ENCODE assay signal across 18 cellular contexts in genomic region chr2:140990416-140990815, GRCh38.
DNase-seq lines count a peak whose midpoint lies in the region; ATAC-seq and TF ChIP-seq lines count a peak whose summit lies in the region.
"Had no signal": no experiment of that assay in that cellular context is flagged by ENCODE, and none has a peak within 500 bp of the region (broad histone marks: within the 10 kb centered on the region; RNA-seq: fewer than 3 reads in every experiment).

No MANE protein-coding gene starts in this region.

- H3K9me3 ChIP-seq in SJSA1 (replicated peaks): no peaks in the 10 kb centered on the region
- no peaks in the 10 kb centered on the region for H3K9me3 ChIP-seq in skeletal muscle satellite cell (replicated peaks; ENCODE audit: low read length)
- H3K9me3 ChIP-seq in trophoblast cell (ENCODE audit: insufficient read depth, low read depth, low read length): no peaks in the 10 kb centered on the region
- H3K9me3 ChIP-seq: ascending aorta, upper lobe of right lung had no signal

- H4K12ac ChIP-seq in trophoblast cell (ENCODE audit: low read depth, low read length): no peak overlapping the region

- no peak for TF ChIP-seq CTCF in fibroblast of mammary gland (conservative IDR thresholded peaks at IDR 0.05; ENCODE audit: control insufficient read depth, insufficient read depth, low read depth, low read length)

- CTCF ChIA-PET in activated CD8-positive, alpha-beta memory T cell treated with anti-CD3 and anti-CD28 coated beads, Interleukin-2, amount 10 ng/mL, durations not matched to agents 7 days and 5 days (lab: Charles Lee): no interaction called here

- peak; percentile 93 for DNase-seq in ELR (ENCODE audit: low read depth)
- DNase-seq in SJSA1 (ENCODE audit: low read depth in 1 of 2, low spot score in 2 of 2): peak; percentile 46 to 78
- peak; percentile 92 for DNase-seq in fibroblast of mammary gland (ENCODE audit: low read depth)
- DNase-seq in trophoblast cell: no peak
- DNase-seq in 8988T: no peak
- DNase-seq in activated CD8-positive, alpha-beta memory T cell treated with anti-CD3 and anti-CD28 coated beads, Interleukin-2, amount 10 ng/mL, durations not matched to agents 7 days and 5 days: no peak
- DNase-seq: activated CD4-positive, alpha-beta T cell treated with anti-CD3 and anti-CD28 coated beads for 48 hours; CD8-positive, alpha-beta memory T cell; effector memory CD8-positive, alpha-beta T cell; GDM1; NCI-H1417 treated with DMSO at 0.1 percent for 48 hours; NCI-H446 treated with DMSO at 0.1 percent for 48 hours; retina; stimulated activated CD4-positive, alpha-beta T cell treated with anti-CD3 and anti-CD28 coated beads, Interleukin-4, amount 100 ng/mL, for 24 hours; upper lobe of right lung had no signal

- H3K14ac ChIP-seq in trophoblast cell (ENCODE audit: low read length): no peak overlapping the region

- no peaks in the 10 kb centered on the region for H3K79me1 ChIP-seq in trophoblast cell (ENCODE audit: low read length)

- H2BK5ac ChIP-seq in trophoblast cell (ENCODE audit: low read depth, low read length, poor library complexity): no peak overlapping the region

- no peaks in the 10 kb centered on the region for H3K36me3 Mint-ChIP-seq in activated CD8-positive, alpha-beta memory T cell treated with anti-CD3 and anti-CD28 coated beads, Interleukin-2, amount 10 ng/mL, durations not matched to agents 7 days and 5 days
- H3K36me3 Mint-ChIP-seq: CD8-positive, alpha-beta memory T cell had no signal

- no peaks in the 10 kb centered on the region for H3K4me1 Mint-ChIP-seq in activated CD8-positive, alpha-beta memory T cell treated with anti-CD3 and anti-CD28 coated beads, Interleukin-2, amount 10 ng/mL, durations not matched to agents 7 days and 5 days
- H3K4me1 Mint-ChIP-seq: CD8-positive, alpha-beta memory T cell had no signal

- ATAC-seq in HG03196 (IDR thresholded peaks at IDR 0.05; ENCODE audit: unreplicated experiment): no peak
- no peak for ATAC-seq in activated CD8-positive, alpha-beta memory T cell treated with anti-CD3 and anti-CD28 coated beads, Interleukin-2, amount 10 ng/mL, durations not matched to agents 7 days and 5 days
- ATAC-seq: effector memory CD8-positive, alpha-beta T cell; upper lobe of right lung had no signal

- H3K27ac Mint-ChIP-seq in activated CD8-positive, alpha-beta memory T cell treated with anti-CD3 and anti-CD28 coated beads, Interleukin-2, amount 10 ng/mL, durations not matched to agents 7 days and 5 days: no peak overlapping the region
- H3K27ac Mint-ChIP-seq: CD8-positive, alpha-beta memory T cell; effector memory CD8-positive, alpha-beta T cell had no signal

- no peak overlapping the region for H2AK5ac ChIP-seq in trophoblast cell (ENCODE audit: low read length)

- no peak overlapping the region for H3K23ac ChIP-seq in trophoblast cell (ENCODE audit: low read length)

- no peaks in the 10 kb centered on the region for H3K36me3 ChIP-seq in SJSA1
- H3K36me3 ChIP-seq in skeletal muscle satellite cell (ENCODE audit: insufficient read depth, low read length): no peaks in the 10 kb centered on the region
- no peaks in the 10 kb centered on the region for H3K36me3 ChIP-seq in trophoblast cell (ENCODE audit: control insufficient read depth in 1 of 2, insufficient read depth in 2 of 2, low read length in 2 of 2)
- H3K36me3 ChIP-seq: ascending aorta, upper lobe of right lung had no signal

- WGBS in trophoblast cell (ENCODE audit: extremely low coverage, insufficient coverage, insufficient read length): no CpG with 5 or more reads among the region's 1 CpG

- H2AFZ ChIP-seq in trophoblast cell (ENCODE audit: insufficient read depth, low read length, poor library complexity): no peak overlapping the region

- no peak overlapping the region for H3K4ac ChIP-seq in trophoblast cell (ENCODE audit: low read depth, low read length)

- no peaks in the 10 kb centered on the region for H3K27me3 Mint-ChIP-seq in activated CD8-positive, alpha-beta memory T cell treated with anti-CD3 and anti-CD28 coated beads, Interleukin-2, amount 10 ng/mL, durations not matched to agents 7 days and 5 days
- H3K27me3 Mint-ChIP-seq: CD8-positive, alpha-beta memory T cell; effector memory CD8-positive, alpha-beta T cell had no signal

- H3K9me3 Mint-ChIP-seq in activated CD8-positive, alpha-beta memory T cell treated with anti-CD3 and anti-CD28 coated beads, Interleukin-2, amount 10 ng/mL, durations not matched to agents 7 days and 5 days (ENCODE audit: low read depth): peaks cover 7% of the 10 kb centered on the region

- H3K4me2 ChIP-seq in skeletal muscle satellite cell (ENCODE audit: low read length) (peak overlapping the region; percentile 55), trophoblast cell (ENCODE audit: low read length) (no peak overlapping the region)

- H3K4me3 Mint-ChIP-seq in activated CD8-positive, alpha-beta memory T cell treated with anti-CD3 and anti-CD28 coated beads, Interleukin-2, amount 10 ng/mL, durations not matched to agents 7 days and 5 days: no peak overlapping the region
- H3K4me3 Mint-ChIP-seq: CD8-positive, alpha-beta memory T cell; effector memory CD8-positive, alpha-beta T cell had no signal

- H2BK12ac ChIP-seq in trophoblast cell (ENCODE audit: low read length): no peak overlapping the region

- H4K91ac ChIP-seq in trophoblast cell (ENCODE audit: low read depth, low read length): no peak overlapping the region

- no peaks in the 10 kb centered on the region for H3K79me2 ChIP-seq in trophoblast cell (ENCODE audit: control insufficient read depth, insufficient read depth, low read length, poor library complexity)

- H3K4me1 ChIP-seq in SJSA1 (replicated peaks) (peaks cover 14% of the 10 kb centered on the region), skeletal muscle satellite cell (ENCODE audit: control insufficient read depth, insufficient read depth, low read length) (peaks cover 23% of the 10 kb centered on the region), trophoblast cell (ENCODE audit: control insufficient read depth in 1 of 2, insufficient read depth in 2 of 2, low read length in 2 of 2) (no peaks in the 10 kb centered on the region)
- H3K4me1 ChIP-seq: ascending aorta, upper lobe of right lung had no signal

- H4K8ac ChIP-seq in trophoblast cell (ENCODE audit: low read depth, low read length): no peak overlapping the region

- no peak overlapping the region for H2BK120ac ChIP-seq in trophoblast cell (ENCODE audit: insufficient read depth, low read length, poor library complexity)

- H3K18ac ChIP-seq in trophoblast cell (ENCODE audit: low read length): no peak overlapping the region

- H3K9ac ChIP-seq in skeletal muscle satellite cell (ENCODE audit: low read depth, low read length) (peak overlapping the region; percentile 39), trophoblast cell (ENCODE audit: low read length) (no peak overlapping the region)

- H3K4me3 ChIP-seq in SJSA1 (no peak overlapping the region), fibroblast of mammary gland (ENCODE audit: control insufficient read depth, low read depth, low read length) (no peak overlapping the region), skeletal muscle satellite cell (ENCODE audit: low read length) (peak overlapping the region; percentile 17), trophoblast cell (ENCODE audit: low read depth, low read length) (no peak overlapping the region)
- H3K4me3 ChIP-seq: ascending aorta, upper lobe of right lung had no signal

- H3K27me3 ChIP-seq in SJSA1 (replicated peaks): no peaks in the 10 kb centered on the region
- H3K27me3 ChIP-seq in skeletal muscle satellite cell (ENCODE audit: control insufficient read depth, insufficient read depth, low read length): no peaks in the 10 kb centered on the region
- H3K27me3 ChIP-seq in trophoblast cell (ENCODE audit: insufficient read depth, low read length): no peaks in the 10 kb centered on the region
- H3K27me3 ChIP-seq: ascending aorta, upper lobe of right lung had no signal

- H3K27ac ChIP-seq in SJSA1 (peak overlapping the region; percentile 64), trophoblast cell (ENCODE audit: low read depth, low read length) (no peak overlapping the region)
- H3K27ac ChIP-seq: ascending aorta, upper lobe of right lung had no signal

Comparison
In these comparisons a context has a peak if more than half of its experiments do, and no peak if none do; other contexts are left out.
1. DNase-seq: peak in ELR (single experiment), SJSA1 (2 of 2) and fibroblast of mammary gland (single experiment); none in trophoblast cell (0 of 2), 8988T (single experiment) and activated CD8-positive, alpha-beta memory T cell treated with anti-CD3 and anti-CD28 coated beads, Interleukin-2, amount 10 ng/mL, durations not matched to agents 7 days and 5 days (single experiment).